In genomic region chr13:99265823-99266426, GRCh38 we compare ENCODE assay signal across 8 cellular contexts. TPM values are rescaled to one million over a fixed set of nuclear protein-coding genes. Genes with fewer than 3 reads are reported as not detected.
DNase-seq lines count a peak whose midpoint lies in the region; ATAC-seq, FAIRE-seq and TF ChIP-seq lines count a peak whose summit lies in the region.

No MANE protein-coding gene starts in this region.

- peaks cover 0 to 5% of the 10 kb centered on the region in 2 experiments; a peak in 2 of 4 replicates for H3K36me3 ChIP-seq in GM12878 (ENCODE audit: control insufficient read depth in 2 of 2, insufficient read depth in 2 of 2, low read length in 1 of 2)
- no peaks in the 10 kb centered on the region for H3K36me3 ChIP-seq in kidney (ENCODE audit: control insufficient read depth in 1 of 2, insufficient read depth in 2 of 2, low read length in 2 of 2)
- H3K36me3 ChIP-seq in transverse colon: no peaks in the 10 kb centered on the region

- TF ChIP-seq EP300 in GM12878 (IDR thresholded peaks at IDR 0.05; ENCODE audit: borderline replicate concordance in 1 of 2, control insufficient read depth in 1 of 2, low read depth in 2 of 2, low read length in 2 of 2) (no peak), transverse colon (IDR thresholded peaks at IDR 0.05; ENCODE audit: low read depth) (no peak)

- CTCF ChIA-PET in GM12878 (lab: Yijun Ruan, JAX): interaction anchor here (0.5 to 12.3 kb wide), 67 partner anchors 9 to 863 kb away, joined by 3 to 470 read pairs (median 4); partner anchors contain the start of genes GPR18 and UBAC2

- intact Hi-C loops in GM12878 (cut with micrococcal nuclease; ENCODE audit: unreplicated experiment) (loop anchor here (1.0 to 10.0 kb wide), 6 partner anchors 90 to 424 kb away; partner anchors contain the start of gene CLYBL), kidney (cut with DNase I) (loop anchor here (5.0 to 10.0 kb wide), 2 partner anchors 91 to 171 kb away; no protein-coding TSS in a partner anchor), transverse colon (cut with DNase I; ENCODE audit: low total_unique reads) (loop anchor here (5.0 kb wide), 1 partner anchor 89 kb away; no protein-coding TSS in a partner anchor)

- no peak overlapping the region for H2BK15ac ChIP-seq in H9 (ENCODE audit: low read depth, low read length)

- H3K27ac Mint-ChIP-seq in H9: no peak overlapping the region

- H4K91ac ChIP-seq in H9 (ENCODE audit: insufficient read length, low read depth, low read length): no peak overlapping the region

- peaks cover 0 to 1% (median 0%) of the 10 kb centered on the region in 3 experiments; a peak in 1 of 7 replicates for H3K36me3 Mint-ChIP-seq in H9 (ENCODE audit: insufficient read depth in 1 of 3, low read depth in 3 of 3)

- SMC1A ChIA-PET in GM12878 (lab: Charles Lee; ENCODE audit: uncharacterized antibody, unreplicated experiment): interaction anchor here (0.6 to 14.4 kb wide), 41 partner anchors 10 to 551 kb away, joined by 3 to 306 read pairs (median 4); partner anchors contain the start of genes GPR18, GPR183, TM9SF2 and UBAC2

- H3K56ac ChIP-seq in H9 (ENCODE audit: insufficient read length, low read depth, low read length): no peak overlapping the region

- no peak overlapping the region for H3K18ac ChIP-seq in H9 (ENCODE audit: insufficient read length, low read depth, low read length)

- H3K27ac ChIP-seq in H9 (ENCODE audit: insufficient read length, low read depth, low read length): no peak overlapping the region
- H3K27ac ChIP-seq in GM12878 (ENCODE audit: control insufficient read depth, insufficient read depth): no peak overlapping the region
- no peak overlapping the region for H3K27ac ChIP-seq in kidney (ENCODE audit: low read depth in 2 of 2, low read length in 2 of 2)
- no peak overlapping the region for H3K27ac ChIP-seq in transverse colon

- H3K9me3 ChIP-seq in H9 (ENCODE audit: control insufficient read depth, low read depth, low read length) (no peaks in the 10 kb centered on the region), GM12878 (replicated peaks; ENCODE audit: control insufficient read depth, insufficient read depth, low read length) (no peaks in the 10 kb centered on the region), kidney (ENCODE audit: control insufficient read depth in 1 of 2, low read length in 2 of 2) (no peaks in the 10 kb centered on the region), transverse colon (no peaks in the 10 kb centered on the region)

- H3K4me3 Mint-ChIP-seq in H9: no peak overlapping the region

- H3K27me3 Mint-ChIP-seq in H9 (ENCODE audit: low read depth): no peaks in the 10 kb centered on the region; the same call in 1 of the 2 replicates

- H3K9ac ChIP-seq in H9 (ENCODE audit: extremely low read depth, insufficient read length, low read length) (no peak overlapping the region), GM12878 (ENCODE audit: control insufficient read depth, insufficient read depth, low read length) (no peak overlapping the region), kidney (ENCODE audit: low read length in 2 of 2) (no peak overlapping the region)

- WGBS in H9 (ENCODE audit: extremely low coverage, insufficient read length, low lambda C conversion rate): no CpG with 5 or more reads among the region's 3 CpGs
- WGBS in GM12878 (ENCODE audit: insufficient coverage, insufficient replicate concordance, low lambda C conversion rate, missing lambda C conversion rate): 16% methylated on average over 3 of the region's 3 CpGs
- 26 to 35% methylated on average over 3 of the region's 3 CpGs for WGBS in transverse colon (ENCODE audit: low coverage in 1 of 2), 2 donors

- H3T11ph ChIP-seq in H9 (ENCODE audit: low read length): no peak overlapping the region

- ATAC-seq in GM12878 (peak; percentile 66), HG02840 (IDR thresholded peaks at IDR 0.05; ENCODE audit: low FRiP score, unreplicated experiment) (no peak), HG03175 (IDR thresholded peaks at IDR 0.05; ENCODE audit: unreplicated experiment) (no peak)

- no peak overlapping the region for H3K4ac ChIP-seq in H9 (ENCODE audit: low read depth, low read length)

- no peak overlapping the region for H4K8ac ChIP-seq in H9 (replicated peaks; ENCODE audit: insufficient read length, low read depth, low read length)

- H2AK5ac ChIP-seq in H9 (ENCODE audit: insufficient read length, low read length): no peak overlapping the region

- H2BK20ac ChIP-seq in H9 (ENCODE audit: low read depth, low read length, poor library complexity, severe bottlenecking): no peak overlapping the region

- H3K23me2 ChIP-seq in H9 (ENCODE audit: insufficient read length, low read depth, low read length, poor library complexity, severe bottlenecking): no peaks in the 10 kb centered on the region

- H3K4me1 ChIP-seq in H9 (ENCODE audit: insufficient read depth, low read length) (no peaks in the 10 kb centered on the region), GM12878 (ENCODE audit: control insufficient read depth, insufficient read depth, low read length) (peaks cover 11% of the 10 kb centered on the region), kidney (ENCODE audit: control insufficient read depth in 1 of 2, insufficient read depth in 1 of 2, low read depth in 1 of 2, low read length in 2 of 2) (peaks cover 0 to 2% of the 10 kb centered on the region in 2 donors), transverse colon (peaks cover 0 to 14% (median 1%) of the 10 kb centered on the region in 4 donors)

- no peak overlapping the region for H2BK120ac ChIP-seq in H9 (ENCODE audit: low read depth, low read length, poor library complexity, severe bottlenecking)

- RAD21 ChIA-PET in GM12878 (lab: Charles Lee; ENCODE audit: unreplicated experiment): interaction anchor here (0.6 to 12.6 kb wide), 41 partner anchors 9 to 1408 kb away, joined by 3 to 338 read pairs (median 4); partner anchors contain the start of genes GPR183 and UBAC2

- H4K20me1 ChIP-seq in H9 (ENCODE audit: control insufficient read depth, insufficient read depth, insufficient read length) (no peaks in the 10 kb centered on the region), GM12878 (ENCODE audit: control insufficient read depth, insufficient read depth) (no peaks in the 10 kb centered on the region)

- H3K27me3 ChIP-seq in H9 (ENCODE audit: insufficient read depth, low read length) (no peaks in the 10 kb centered on the region), GM12878 (replicated peaks in 1 of 2; ENCODE audit: control insufficient read depth in 2 of 2, insufficient read depth in 2 of 2, low read length in 1 of 2) (no peaks in the 10 kb centered on the region), transverse colon (no peaks in the 10 kb centered on the region)

- no peak overlapping the region for H2BK12ac ChIP-seq in H9 (ENCODE audit: insufficient read length, low read depth, low read length)

- H3K23ac ChIP-seq in H9 (ENCODE audit: insufficient read length, low read depth, low read length): no peak overlapping the region

- FAIRE-seq in GM12878 (lab: Jason Lieb, UNC): no peak
- FAIRE-seq in kidney (lab: Jason Lieb, UNC): peak; percentile 94

- H3K9me3 Mint-ChIP-seq in H9: no peaks in the 10 kb centered on the region

- TF ChIP-seq RAD21 in GM12878 (IDR thresholded peaks at IDR 0.05; ENCODE audit: insufficient read depth, low read depth, low read length): peak; percentile 93

- no peak overlapping the region for H3K14ac ChIP-seq in H9 (ENCODE audit: insufficient read depth, low read length)

- H3K79me2 ChIP-seq in H9 (ENCODE audit: insufficient read depth, low read length) (no peaks in the 10 kb centered on the region), GM12878 (ENCODE audit: control insufficient read depth, insufficient read depth, low read length) (peaks cover 6% of the 10 kb centered on the region)

- TF ChIP-seq CTCF in H9 (conservative IDR thresholded peaks at IDR 0.05): peak; percentile 77
- TF ChIP-seq CTCF in GM12878 (IDR thresholded peaks at IDR 0.05 in 2 of 3, conservative IDR thresholded peaks at IDR 0.05 in 1 of 3; ENCODE audit: control insufficient read depth in 2 of 3, extremely low read depth in 1 of 3, insufficient read depth in 1 of 3, low read depth in 3 of 3, low read length in 3 of 3): peak; percentile 58 to 69 (median 59); a peak in 5 of 6 replicates
- peak; percentile 68 for TF ChIP-seq CTCF in kidney (IDR thresholded peaks at IDR 0.05; ENCODE audit: borderline replicate concordance, extremely low read depth, insufficient read depth)
- peak; percentile 51 to 74 (median 62) for TF ChIP-seq CTCF in transverse colon (IDR thresholded peaks at IDR 0.05)

- H2AFZ ChIP-seq in H9 (ENCODE audit: low read length) (no peak overlapping the region), GM12878 (ENCODE audit: control insufficient read depth, low read depth, low read length) (no peak overlapping the region)

- H4K5ac ChIP-seq in H9 (ENCODE audit: insufficient read length, low read depth, low read length): no peak overlapping the region

- H3K79me1 ChIP-seq in H9 (ENCODE audit: insufficient read depth, low read depth, low read length, poor library complexity, severe bottlenecking): no peaks in the 10 kb centered on the region

- BruUV-seq in GM12878 (replicated peaks; lab: Mats Ljungman, UMichigan): no TSS peak

- in situ Hi-C loops in GM12878 (cut with MboI): loop anchor here (10.0 kb wide), 1 partner anchor 411 kb away; no protein-coding TSS in a partner anchor
- in situ Hi-C loops in transverse colon (cut with MboI; ENCODE audit: low pct_ligation_motif_present in 1 of 4, low pct_unique_long_range_greater_than_20kb in 1 of 4, low sequenced_read_pairs in 3 of 4): loop anchor here in 1 of 4 donors (5.0 to 10.0 kb wide), 2 partner anchors 91 to 171 kb away; no protein-coding TSS in a partner anchor

- POLR2A ChIA-PET in GM12878 (lab: Charles Lee): interaction anchor here (1.1 kb wide), 2 partner anchors 68 to 69 kb away, joined by 3 read pairs; no protein-coding TSS in a partner anchor

- TF ChIP-seq POLR2A in GM12878 (IDR thresholded peaks at IDR 0.05; ENCODE audit: low read depth, low read length) (no peak), transverse colon (IDR thresholded peaks at IDR 0.05) (no peak)

- no peak overlapping the region for H3K4me2 ChIP-seq in H9 (ENCODE audit: insufficient read depth, insufficient read length, low read length)
- no peak overlapping the region for H3K4me2 ChIP-seq in GM12878 (ENCODE audit: control insufficient read depth, insufficient read depth)

- no peak overlapping the region for H2BK5ac ChIP-seq in H9 (ENCODE audit: insufficient read length, low read length)

- peak; percentile 51 for DNase-seq in D341Med (ENCODE audit: low spot score)
- DNase-seq in H9: no peak
- peak; percentile 54 for DNase-seq in NCI-H510A treated with DMSO at 0.1 percent for 48 hours (lab: John Stamatoyannopoulos, UW)
- no peak for DNase-seq in GM12878 (ENCODE audit: low read depth, low spot score)
- DNase-seq in kidney: no peak
- no peak for DNase-seq in transverse colon

- H3K4me3 ChIP-seq in GM12878 (no peak overlapping the region), kidney (ENCODE audit: low read length in 2 of 2) (no peak overlapping the region), transverse colon (no peak overlapping the region)

- H3K4me1 Mint-ChIP-seq in H9: peaks cover 3% of the 10 kb centered on the region in 2 experiments; a peak in 2 of 4 replicates

RNA-seq across cellular contexts. Expression of gene GPR18, which starts 7.7 kb away (rescaled TPM):
- total RNA-seq in H9 (2021): not detected in 2 replicates
- total RNA-seq in GM12878 (2013; cell fraction: nucleolus; rRNA removed): 1.7 and 2.5 TPM in 2 replicates
- total RNA-seq in GM12878 (2014; rRNA removed): 4.9 and 5.1 TPM in 2 replicates
- 5.3 and 6.2 TPM in 2 replicates for total RNA-seq in GM12878 (2014; rRNA removed; fragmentation: Illumina TruSeq; extraction: Trizol)
- 3.9 and 4.8 TPM in 2 replicates for total RNA-seq in GM12878 (2021)
- polyA plus RNA-seq in GM12878 (2011; ENCODE audit: low read depth): 2.3 TPM
- polyA plus RNA-seq in GM12878 (2011; rRNA removed): 12.9 and 20.6 TPM in 2 replicates
- polyA plus RNA-seq in GM12878 (2011; cell fraction: cytosol; rRNA removed): 8.3 and 9.1 TPM in 2 replicates
- 8.1 and 9.8 TPM in 2 replicates for polyA plus RNA-seq in GM12878 (2011; cell fraction: nucleus; rRNA removed)
- 1.4 and 2.2 TPM in 2 replicates for polyA plus RNA-seq in GM12878 (2012)
- 8.4 and 12.7 TPM in 2 replicates for polyA plus RNA-seq in GM12878 (2014; fragmentation: Illumina TruSeq; extraction: Trizol)
- polyA plus RNA-seq in GM12878 (2014; fragmentation: Nextera tagmentation; extraction: Ambion mirVana): 1 to 10 TPM; 3.9 to 8.4 TPM
- 3.3 and 4.4 TPM in 2 replicates for polyA plus RNA-seq in GM12878 (2014; rRNA removed)
- 1 to 10 TPM; 4.3 to 5.5 TPM for polyA plus RNA-seq in GM12878 (2016; fragmentation: Nextera tagmentation; extraction: Ambion mirVana)
- polyA minus RNA-seq in GM12878 (2011; rRNA and poly(A)+ RNA removed): 18.5 and 26.6 TPM in 2 replicates
- polyA minus RNA-seq in GM12878 (2011; cell fraction: cytosol; rRNA and poly(A)+ RNA removed): 5.2 and 5.4 TPM in 2 replicates
- polyA minus RNA-seq in GM12878 (2011; cell fraction: nucleus; rRNA and poly(A)+ RNA removed): 7.4 and 9.3 TPM in 2 replicates
- total RNA-seq in kidney: 0.88 TPM
- not detected for polyA plus RNA-seq in kidney (ENCODE audit: insufficient read depth, low read depth, low replicate concordance)
- under 1 TPM in 2 of 4 donors, not detected in 2; 0.41 to 0.48 TPM for total RNA-seq in transverse colon

RNA-seq across cellular contexts. Expression of gene GPR183, which starts 41.3 kb away (rescaled TPM):
- total RNA-seq in H9 (2021) (not detected in 2 replicates), GM12878 (2014; rRNA removed) (200 and 238 TPM in 2 replicates), GM12878 (2014; rRNA removed; fragmentation: Illumina TruSeq; extraction: Trizol) (224 and 226 TPM in 2 replicates), GM12878 (2021) (138 TPM in 2 replicates), kidney (11.8 TPM), transverse colon (10 to 100 TPM in 1 of 4 donors, 1 to 10 TPM in 3; 3.0 to 14.6 (median 6.5) TPM)
- total RNA-seq in GM12878 (2013; cell fraction: nucleolus; rRNA removed): 568 and 600 TPM in 2 replicates
- polyA plus RNA-seq in GM12878 (2011; ENCODE audit: low read depth): 73.1 TPM
- polyA plus RNA-seq in GM12878 (2011; rRNA removed) (275 and 360 TPM in 2 replicates), GM12878 (2014; fragmentation: Illumina TruSeq; extraction: Trizol) (283 and 347 TPM in 2 replicates), GM12878 (2014; fragmentation: Nextera tagmentation; extraction: Ambion mirVana) (100 to 1,000 TPM; 333 to 669 TPM), GM12878 (2014; rRNA removed) (112 and 134 TPM in 2 replicates), GM12878 (2016; fragmentation: Nextera tagmentation; extraction: Ambion mirVana) (100 to 1,000 TPM; 209 to 225 TPM), kidney (ENCODE audit: insufficient read depth, low read depth, low replicate concordance) (1.7 TPM)
- polyA plus RNA-seq in GM12878 (2011; cell fraction: cytosol; rRNA removed): 142 and 158 TPM in 2 replicates
- 78.0 and 100 TPM in 2 replicates for polyA plus RNA-seq in GM12878 (2011; cell fraction: nucleus; rRNA removed)
- 60.7 and 150 TPM in 2 replicates for polyA plus RNA-seq in GM12878 (2012)
- polyA minus RNA-seq in GM12878 (2011; rRNA and poly(A)+ RNA removed): 163 and 244 TPM in 2 replicates
- polyA minus RNA-seq in GM12878 (2011; cell fraction: cytosol; rRNA and poly(A)+ RNA removed): 51.7 and 55.7 TPM in 2 replicates
- polyA minus RNA-seq in GM12878 (2011; cell fraction: nucleus; rRNA and poly(A)+ RNA removed): 52.0 and 53.2 TPM in 2 replicates

Comparison
In these comparisons a context has a peak if more than half of its experiments do, and no peak if none do; other contexts are left out.
1. DNase-seq: peak in D341Med (single experiment) and NCI-H510A treated with DMSO at 0.1 percent for 48 hours (single experiment); none in H9 (single experiment), GM12878 (single experiment), kidney (single experiment) and transverse colon (single experiment).
2. RNA of gene GPR183, which starts 41.3 kb away (total RNA-seq): 138 to 600 TPM in GM12878; 11.8 TPM in kidney (single experiment), 3.0 to 14.6 TPM in transverse colon and not detected in H9; every median in the first group is over 4 times any median in the second.
3. Peak in every context shown above with its lines, with median percentiles within 50 percentile points of each other: CTCF ChIP-seq.